19 cellular contexts compared by ENCODE assay signal in genomic region chr16:77353587-77354263, GRCh38.
"Had no signal": no experiment of that assay in that cellular context is flagged by ENCODE, and none has a peak within 500 bp of the region (broad histone marks: within the 10 kb centered on the region; RNA-seq: fewer than 3 reads in every experiment).

No MANE protein-coding gene starts in this region.

- H3K79me2 ChIP-seq: parathyroid adenoma had no signal

- FAIRE-seq: colon, islet of Langerhans had no signal

- H3K9ac ChIP-seq: parathyroid adenoma had no signal

- H3K4me3 ChIP-seq: body of pancreas, lower lobe of right lung, sigmoid colon, thoracic aorta, upper lobe of right lung had no signal

- H3K36me3 Mint-ChIP-seq: natural killer cell treated with Interleukin-12 subunit alpha and Interleukin-12 subunit beta and Interleukin-15 and Interleukin-18, amount 100 ng/mL, for 72 hours; stimulated activated memory B cell treated with anti-CD40 and anti-IgM and Interleukin-4, amounts not matched to agents 10 μg/mL and 1 μg/mL and 100 μg/mL, for 72 hours had no signal

- H3K9me3 ChIP-seq: body of pancreas, lower lobe of right lung, sigmoid colon, thoracic aorta, upper lobe of right lung had no signal

- H3K4me1 Mint-ChIP-seq: activated CD4-positive, alpha-beta T cell treated with anti-CD3 and anti-CD28 coated beads, Interleukin-2, amount 10 ng/mL, durations not matched to agents 24 days and 14 days; stimulated activated memory B cell treated with anti-CD40 and anti-IgM and Interleukin-4, amounts not matched to agents 10 μg/mL and 1 μg/mL and 100 μg/mL, for 72 hours had no signal

- H2AFZ ChIP-seq: parathyroid adenoma had no signal

- H3K4me1 ChIP-seq: body of pancreas, foreskin keratinocyte, lower lobe of right lung, parathyroid adenoma, upper lobe of right lung had no signal

- H3K27me3 ChIP-seq: body of pancreas, foreskin keratinocyte, sigmoid colon, upper lobe of right lung had no signal

- H3K4me3 Mint-ChIP-seq: activated CD4-positive, alpha-beta T cell treated with anti-CD3 and anti-CD28 coated beads, Interleukin-2, amount 10 ng/mL, durations not matched to agents 24 days and 14 days; activated naive CD4-positive, alpha-beta T cell treated with anti-CD3 and anti-CD28 coated beads for 36 hours; activated T-cell treated with anti-CD3 and anti-CD28 coated beads, Interleukin-2, amount 50 U/mL, for 4 hours; natural killer cell treated with Interleukin-12 subunit alpha and Interleukin-12 subunit beta and Interleukin-15 and Interleukin-18, amount 100 ng/mL, for 72 hours; stimulated activated memory B cell treated with anti-CD40 and anti-IgM and Interleukin-4, amounts not matched to agents 10 μg/mL and 1 μg/mL and 100 μg/mL, for 72 hours had no signal

- H3K27ac Mint-ChIP-seq: activated CD4-positive, alpha-beta T cell treated with anti-CD3 and anti-CD28 coated beads, Interleukin-2, amount 10 ng/mL, durations not matched to agents 24 days and 14 days; activated naive CD4-positive, alpha-beta T cell treated with anti-CD3 and anti-CD28 coated beads for 36 hours; natural killer cell treated with Interleukin-12 subunit alpha and Interleukin-12 subunit beta and Interleukin-15 and Interleukin-18, amount 100 ng/mL, for 72 hours; stimulated activated memory B cell treated with anti-CD40 and anti-IgM and Interleukin-4, amounts not matched to agents 10 μg/mL and 1 μg/mL and 100 μg/mL, for 72 hours had no signal

- H3K36me3 ChIP-seq: lower lobe of right lung, sigmoid colon, thoracic aorta, upper lobe of right lung had no signal

- H3K9me3 Mint-ChIP-seq: activated CD4-positive, alpha-beta T cell treated with anti-CD3 and anti-CD28 coated beads, Interleukin-2, amount 10 ng/mL, durations not matched to agents 24 days and 14 days; activated naive CD4-positive, alpha-beta T cell treated with anti-CD3 and anti-CD28 coated beads for 36 hours; activated T-cell treated with anti-CD3 and anti-CD28 coated beads, Interleukin-2, amount 50 U/mL, for 4 hours; natural killer cell treated with Interleukin-12 subunit alpha and Interleukin-12 subunit beta and Interleukin-15 and Interleukin-18, amount 100 ng/mL, for 72 hours; stimulated activated memory B cell treated with anti-CD40 and anti-IgM and Interleukin-4, amounts not matched to agents 10 μg/mL and 1 μg/mL and 100 μg/mL, for 72 hours had no signal

- H3K27ac ChIP-seq: body of pancreas, foreskin keratinocyte, lower lobe of right lung, parathyroid adenoma, sigmoid colon, thoracic aorta, upper lobe of right lung had no signal

- ATAC-seq: activated T-cell treated with anti-CD3 and anti-CD28 coated beads, Interleukin-2, amount 50 U/mL, for 4 hours; body of pancreas; foreskin keratinocyte; left colon; lower lobe of right lung; natural killer cell treated with Interleukin-12 subunit alpha and Interleukin-12 subunit beta and Interleukin-15 and Interleukin-18, amount 100 ng/mL, for 72 hours; stimulated activated memory B cell treated with anti-CD40 and anti-IgM and Interleukin-4, amounts not matched to agents 10 μg/mL and 1 μg/mL and 100 μg/mL, for 72 hours; upper lobe of right lung had no signal

- H3K27me3 Mint-ChIP-seq: stimulated activated memory B cell treated with anti-CD40 and anti-IgM and Interleukin-4, amounts not matched to agents 10 μg/mL and 1 μg/mL and 100 μg/mL, for 72 hours had no signal

- DNase-seq: activated CD4-positive, alpha-beta T cell treated with anti-CD3 and anti-CD28 coated beads, Interleukin-2, amount 10 ng/mL, durations not matched to agents 24 days and 14 days; activated CD8-positive, alpha-beta memory T cell treated with anti-CD3 and anti-CD28 coated beads, Interleukin-2, amount 50 U/mL, for 4 hours; activated naive CD4-positive, alpha-beta T cell treated with anti-CD3 and anti-CD28 coated beads for 36 hours; activated T-cell treated with anti-CD3 and anti-CD28 coated beads, Interleukin-2, amount 50 U/mL, for 4 hours; body of pancreas; caudate nucleus; foreskin keratinocyte; hippocampal formation; left colon; lower lobe of right lung; sigmoid colon; stimulated activated CD4-positive, alpha-beta T cell treated with anti-CD3 and anti-CD28 coated beads, Interleukin-4, amount 100 ng/mL, for 4 hours; upper lobe of right lung had no signal
